ENCODE assay signal across 1 cellular context in genomic region chr2:128563348-128563687, GRCh38.
TF ChIP-seq lines count a peak whose summit lies in the region.

No MANE protein-coding gene starts in this region.

TF ChIP-seq in IMR-90, 13 proteins besides CTCF, POLR2A, EP300 and RAD21 (continued from another document):
- no peak for TF ChIP-seq MXI1 (IDR thresholded peaks at IDR 0.05; ENCODE audit: borderline replicate concordance, low read depth, low read length)
- TF ChIP-seq CEBPB (IDR thresholded peaks at IDR 0.05; ENCODE audit: low read depth, low read length): peak; percentile 48
